ENCODE assay signal across 8 cellular contexts in genomic region chr2:235595420-235596010, GRCh38.
DNase-seq lines count a peak whose midpoint lies in the region; ATAC-seq and TF ChIP-seq lines count a peak whose summit lies in the region.

No MANE protein-coding gene starts in this region.

- H3K9me3 Mint-ChIP-seq in WTC11: no peaks in the 10 kb centered on the region

- no peaks in the 10 kb centered on the region for H3K36me3 ChIP-seq in upper lobe of right lung

- H3K4me1 Mint-ChIP-seq in WTC11: peaks cover 52% of the 10 kb centered on the region

- no peaks in the 10 kb centered on the region for H3K27me3 Mint-ChIP-seq in WTC11 (ENCODE audit: low read depth)

- H3K27me3 ChIP-seq in upper lobe of right lung: no peaks in the 10 kb centered on the region

- intact Hi-C loops in upper lobe of right lung (cut with DNase I): loop anchor here (5.0 kb wide), 1 partner anchor 72 kb away; no protein-coding TSS in a partner anchor

- H3K4me1 ChIP-seq in upper lobe of right lung: peaks cover 4% of the 10 kb centered on the region

- no peak overlapping the region for H3K27ac ChIP-seq in upper lobe of right lung

- TF ChIP-seq CTCF in AG09319 (IDR thresholded peaks at IDR 0.05; ENCODE audit: low read depth, low read length) (peak; percentile 94), GM12874 (IDR thresholded peaks at IDR 0.05; ENCODE audit: insufficient read depth, low read depth, low read length) (peak; percentile 80), WTC11 (IDR thresholded peaks at IDR 0.05) (peak; percentile 66), epithelial cell of proximal tubule (conservative IDR thresholded peaks at IDR 0.05; ENCODE audit: low read depth, low read length) (peak; percentile 93), upper lobe of right lung (IDR thresholded peaks at IDR 0.05) (peak; percentile 86)

- H3K9me3 ChIP-seq in upper lobe of right lung: no peaks in the 10 kb centered on the region

- DNase-seq in AG09319 (ENCODE audit: extremely low read depth, low read depth): peak; percentile 50
- peak; percentile 33 for DNase-seq in NCI-H2107 (lab: John Stamatoyannopoulos, UW)
- DNase-seq in WTC11 (ENCODE audit: low spot score): peak; percentile 79
- no peak for DNase-seq in epithelial cell of proximal tubule (ENCODE audit: low read depth)
- DNase-seq in mucosa of gallbladder (ENCODE audit: low spot score): peak; percentile 68
- DNase-seq in upper lobe of right lung: no peak

- H3K36me3 Mint-ChIP-seq in WTC11: no peaks in the 10 kb centered on the region

- ATAC-seq in WTC11 (peak; percentile 53; the same call in 1 of the 2 replicates), upper lobe of right lung (peak; percentile 67), HG03095 (IDR thresholded peaks at IDR 0.05; ENCODE audit: unreplicated experiment) (no peak)

- no peak overlapping the region for H3K27ac Mint-ChIP-seq in WTC11

- H3K4me3 ChIP-seq in epithelial cell of proximal tubule (ENCODE audit: low read depth, low read length) (no peak overlapping the region), upper lobe of right lung (no peak overlapping the region)

- POLR2A ChIA-PET in WTC11 (lab: Charles Lee): no interaction called here

- CTCF ChIA-PET in WTC11 (lab: Charles Lee): interaction anchor here (0.5 to 6.8 kb wide), 26 partner anchors 11 to 520 kb away, joined by 3 to 129 read pairs (median 3); no protein-coding TSS in a partner anchor

- no peak overlapping the region for H3K4me3 Mint-ChIP-seq in WTC11

TF ChIP-seq in WTC11, 78 proteins besides CTCF, POLR2A, EP300 and RAD21:
- TF ChIP-seq USF1 (CRISPR knock-in tag; IDR thresholded peaks at IDR 0.05): no peak
- TF ChIP-seq PREB (CRISPR knock-in tag; IDR thresholded peaks at IDR 0.05; ENCODE audit: borderline replicate concordance): no peak
- peak; percentile 50; the same call in 1 of the 2 replicates for TF ChIP-seq FOXK1 (CRISPR knock-in tag; IDR thresholded peaks at IDR 0.05)
- no peak for TF ChIP-seq HMGA2 (CRISPR knock-in tag; IDR thresholded peaks at IDR 0.05)
- no peak for TF ChIP-seq NR1H2 (CRISPR knock-in tag; IDR thresholded peaks at IDR 0.05)
- TF ChIP-seq RORB (CRISPR knock-in tag; IDR thresholded peaks at IDR 0.05): no peak
- TF ChIP-seq NFYB (CRISPR knock-in tag; conservative IDR thresholded peaks at IDR 0.05; ENCODE audit: low read depth): no peak

Comparison
In these comparisons a context has a peak if more than half of its experiments do, and no peak if none do; other contexts are left out.
1. DNase-seq: peak in AG09319 (single experiment), NCI-H2107 (single experiment), WTC11 (single experiment) and mucosa of gallbladder (single experiment); none in epithelial cell of proximal tubule (single experiment) and upper lobe of right lung (single experiment).
2. Peak in every context shown above with its lines, with median percentiles within 50 percentile points of each other: CTCF ChIP-seq.